Comparison of ENCODE assay signal across 15 cellular contexts in genomic region chr2:128032092-128032491, GRCh38. TPM values are rescaled to one million over a fixed set of nuclear protein-coding genes. Genes with fewer than 3 reads are reported as not detected.
DNase-seq lines count a peak whose midpoint lies in the region; ATAC-seq and TF ChIP-seq lines count a peak whose summit lies in the region.
"Had no signal": no experiment of that assay in that cellular context is flagged by ENCODE, and none has a peak within 500 bp of the region (broad histone marks: within the 10 kb centered on the region; RNA-seq: fewer than 3 reads in every experiment).

No MANE protein-coding gene starts in this region.

- H3K27ac Mint-ChIP-seq in natural killer cell treated with Interleukin-12 subunit alpha and Interleukin-12 subunit beta and Interleukin-15 and Interleukin-18, amount 100 ng/mL, for 72 hours = no peak overlapping the region
- no peak overlapping the region for H3K27ac Mint-ChIP-seq in stimulated activated naive CD8-positive, alpha-beta T cell treated with anti-CD3 and anti-CD28 coated beads, Interleukin-15, amount 100 ng/mL, for 72 hours
- H3K27ac Mint-ChIP-seq: B cell; CD4-positive, alpha-beta T cell had no signal

- H2AFZ ChIP-seq in Karpas-422 (ENCODE audit: low read length) = no peak overlapping the region

- peaks cover 8% of the 10 kb centered on the region for H3K36me3 Mint-ChIP-seq in natural killer cell treated with Interleukin-12 subunit alpha and Interleukin-12 subunit beta and Interleukin-15 and Interleukin-18, amount 100 ng/mL, for 72 hours

- H3K4me2 ChIP-seq in Karpas-422 (ENCODE audit: low read depth, low read length, poor library complexity, severe bottlenecking) = no peak overlapping the region

- H3K27ac ChIP-seq in Karpas-422 (ENCODE audit: low read length) (no peak overlapping the region), RWPE1 (no peak overlapping the region), epithelial cell of prostate (peak overlapping the region; percentile 12)

- H3K4me3 ChIP-seq in Karpas-422 (ENCODE audit: low read length) = no peak overlapping the region

- no peak for ATAC-seq in natural killer cell treated with Interleukin-12 subunit alpha and Interleukin-12 subunit beta and Interleukin-15 and Interleukin-18, amount 100 ng/mL, for 72 hours
- no peak for ATAC-seq in GM21447 (IDR thresholded peaks at IDR 0.05; ENCODE audit: unreplicated experiment)
- ATAC-seq in stimulated activated naive CD8-positive, alpha-beta T cell treated with anti-CD3 and anti-CD28 coated beads, Interleukin-15, amount 100 ng/mL, for 72 hours = no peak

- peaks cover 8% of the 10 kb centered on the region for H3K9me3 Mint-ChIP-seq in natural killer cell treated with Interleukin-12 subunit alpha and Interleukin-12 subunit beta and Interleukin-15 and Interleukin-18, amount 100 ng/mL, for 72 hours
- peaks cover 8 to 15% of the 10 kb centered on the region in 2 donors for H3K9me3 Mint-ChIP-seq in stimulated activated naive CD8-positive, alpha-beta T cell treated with anti-CD3 and anti-CD28 coated beads, Interleukin-15, amount 100 ng/mL, for 72 hours

- no peaks in the 10 kb centered on the region for H3K36me3 ChIP-seq in Karpas-422 (ENCODE audit: insufficient read depth, low read length)

- peaks cover 8% of the 10 kb centered on the region for H3K4me1 ChIP-seq in Karpas-422 (ENCODE audit: low read length)

- DNase-seq in EL (peak; percentile 28), Karpas-422 (peak; percentile 30), RWPE1 (ENCODE audit: low spot score) (peak; percentile 13), epithelial cell of prostate (ENCODE audit: low read depth, low spot score) (peak; percentile 77)
- no peak for DNase-seq in natural killer cell treated with Interleukin-12 subunit alpha and Interleukin-12 subunit beta and Interleukin-15 and Interleukin-18, amount 100 ng/mL, for 72 hours (ENCODE audit: low spot score)
- DNase-seq in stimulated activated naive CD8-positive, alpha-beta T cell treated with anti-CD3 and anti-CD28 coated beads, Interleukin-15, amount 100 ng/mL, for 72 hours = no peak
- DNase-seq: C1 segment of cervical spinal cord; Calu3; CD4-positive, alpha-beta T cell; DMS 273 treated with DMSO at 0.1 percent for 48 hours; GDM1; HCEC 1CT; IMR-90 had no signal

- H3K9me3 ChIP-seq in Karpas-422 (ENCODE audit: low read length) = peaks cover 24% of the 10 kb centered on the region

- POLR2A ChIA-PET in RWPE1 (lab: Yijun Ruan, JAX; ENCODE audit: low non-redundant PET) = no interaction called here

- H3K27me3 ChIP-seq in Karpas-422 (ENCODE audit: low read length) = 0 out of 2 replicates have a peak, but pooled peaks cover 7% of the 10 kb centered on the region

- CTCF ChIA-PET in RWPE1 (lab: Yijun Ruan, JAX) = no interaction called here

- no peaks in the 10 kb centered on the region for H3K79me2 ChIP-seq in Karpas-422 (ENCODE audit: low read length)

- no peaks in the 10 kb centered on the region for H4K20me1 ChIP-seq in Karpas-422 (ENCODE audit: insufficient read depth, low read depth, low read length)

- no peak overlapping the region for H3K4me3 Mint-ChIP-seq in natural killer cell treated with Interleukin-12 subunit alpha and Interleukin-12 subunit beta and Interleukin-15 and Interleukin-18, amount 100 ng/mL, for 72 hours
- H3K4me3 Mint-ChIP-seq in stimulated activated naive CD8-positive, alpha-beta T cell treated with anti-CD3 and anti-CD28 coated beads, Interleukin-15, amount 100 ng/mL, for 72 hours = no peak overlapping the region
- H3K4me3 Mint-ChIP-seq: B cell; CD4-positive, alpha-beta T cell had no signal

- TF ChIP-seq CTCF in RWPE1 (conservative IDR thresholded peaks at IDR 0.05; ENCODE audit: low read depth) = no peak

- H3K27me3 Mint-ChIP-seq in natural killer cell treated with Interleukin-12 subunit alpha and Interleukin-12 subunit beta and Interleukin-15 and Interleukin-18, amount 100 ng/mL, for 72 hours = peaks cover 15 to 20% of the 10 kb centered on the region in 2 donors
- H3K27me3 Mint-ChIP-seq in stimulated activated naive CD8-positive, alpha-beta T cell treated with anti-CD3 and anti-CD28 coated beads, Interleukin-15, amount 100 ng/mL, for 72 hours = no peaks in the 10 kb centered on the region
- H3K27me3 Mint-ChIP-seq: CD4-positive, alpha-beta T cell had no signal

- no peaks in the 10 kb centered on the region for H3K9me2 ChIP-seq in Karpas-422 (replicated peaks; ENCODE audit: insufficient read depth, low read length)

- H3K9ac ChIP-seq in Karpas-422 (ENCODE audit: low read length) = no peak overlapping the region

- peaks cover 6 to 10% of the 10 kb centered on the region in 2 donors for H3K4me1 Mint-ChIP-seq in natural killer cell treated with Interleukin-12 subunit alpha and Interleukin-12 subunit beta and Interleukin-15 and Interleukin-18, amount 100 ng/mL, for 72 hours (ENCODE audit: low read depth in 2 of 2)
- H3K4me1 Mint-ChIP-seq in stimulated activated naive CD8-positive, alpha-beta T cell treated with anti-CD3 and anti-CD28 coated beads, Interleukin-15, amount 100 ng/mL, for 72 hours = peaks cover 8% of the 10 kb centered on the region

RNA-seq across cellular contexts. Expression of gene SAP130, which starts 4.2 kb away (rescaled TPM):
- 7.5 and 14.3 TPM in 2 replicates for total RNA-seq in Karpas-422 (2014; rRNA removed; shearing (Covaris generic); ENCODE audit: low replicate concordance)
- total RNA-seq in natural killer cell treated with Interleukin-12 subunit alpha and Interleukin-12 subunit beta and Interleukin-15 and Interleukin-18, amount 100 ng/mL, for 72 hours = 10 to 100 TPM; 31.2 to 35.3 TPM

RNA-seq across cellular contexts. Expression of gene UGGT1, which starts 58.9 kb away (rescaled TPM):
- total RNA-seq in Karpas-422 (2014; rRNA removed; shearing (Covaris generic); ENCODE audit: low replicate concordance) = 59.3 and 74.3 TPM in 2 replicates
- 10 to 100 TPM; 64.8 to 76.5 TPM for total RNA-seq in natural killer cell treated with Interleukin-12 subunit alpha and Interleukin-12 subunit beta and Interleukin-15 and Interleukin-18, amount 100 ng/mL, for 72 hours

Comparison
In these comparisons a context has a peak if more than half of its experiments do, and no peak if none do; other contexts are left out.
1. DNase-seq: peak in EL (single experiment), Karpas-422 (single experiment), RWPE1 (single experiment) and epithelial cell of prostate (single experiment); none in natural killer cell treated with Interleukin-12 subunit alpha and Interleukin-12 subunit beta and Interleukin-15 and Interleukin-18, amount 100 ng/mL, for 72 hours (single experiment) and stimulated activated naive CD8-positive, alpha-beta T cell treated with anti-CD3 and anti-CD28 coated beads, Interleukin-15, amount 100 ng/mL, for 72 hours (0 of 2).